13 cellular contexts compared by ENCODE assay signal in genomic region chr2:134461511-134461910, GRCh38.
DNase-seq lines count a peak whose midpoint lies in the region; ATAC-seq, FAIRE-seq and TF ChIP-seq lines count a peak whose summit lies in the region.
"Had no signal": no experiment of that assay in that cellular context is flagged by ENCODE, and none has a peak within 500 bp of the region (broad histone marks: within the 10 kb centered on the region; RNA-seq: fewer than 3 reads in every experiment).

No MANE protein-coding gene starts in this region.

- H3K27me3 ChIP-seq in astrocyte (ENCODE audit: insufficient read depth, low read length) (no peaks in the 10 kb centered on the region), lower lobe of right lung (ENCODE audit: low read depth) (no peaks in the 10 kb centered on the region)
- H3K27me3 ChIP-seq: BE2C, body of pancreas had no signal

- H3K4me3 ChIP-seq in astrocyte (ENCODE audit: insufficient read depth, low read depth, low read length) (no peak overlapping the region), lower lobe of right lung (no peak overlapping the region)
- H3K4me3 ChIP-seq: body of pancreas had no signal

- peaks cover 7% of the 10 kb centered on the region for H3K27me3 Mint-ChIP-seq in astrocyte (ENCODE audit: low read depth, unreplicated experiment)

- no peaks in the 10 kb centered on the region for H4K20me1 ChIP-seq in astrocyte (ENCODE audit: insufficient read depth, low read length)

- H3K36me3 Mint-ChIP-seq in astrocyte (ENCODE audit: low read depth, unreplicated experiment), result peaks cover 1% of the 10 kb centered on the region

- H3K27ac Mint-ChIP-seq in astrocyte (ENCODE audit: unreplicated experiment), result peak overlapping the region; percentile 48

- no peak overlapping the region for H3K4me3 Mint-ChIP-seq in astrocyte (ENCODE audit: unreplicated experiment)
- H3K4me3 Mint-ChIP-seq: activated T-cell treated with anti-CD3 and anti-CD28 coated beads, Interleukin-2, amount 50 U/mL, for 4 hours had no signal

- no peaks in the 10 kb centered on the region for H3K4me1 Mint-ChIP-seq in astrocyte (ENCODE audit: low read depth, unreplicated experiment)

- peak; percentile 36 for DNase-seq in AG08396 (ENCODE audit: low spot score)
- DNase-seq in H4 (ENCODE audit: low spot score), result peak; percentile 31
- peak; percentile 8 for DNase-seq in astrocyte (ENCODE audit: low read depth)
- DNase-seq in lower lobe of right lung, result no peak
- DNase-seq in dermis blood vessel endothelial cell, result no peak
- no peak for DNase-seq in foreskin melanocyte
- DNase-seq in Right ventricle myocardium inferior (ENCODE audit: missing footprints), result no peak
- DNase-seq: activated T-cell treated with anti-CD3 and anti-CD28 coated beads, Interleukin-2, amount 50 U/mL, for 4 hours; BE2C; body of pancreas; Karpas-422; NCI-H2171 had no signal

- H3K4me2 ChIP-seq in astrocyte (ENCODE audit: low read length), result no peak overlapping the region

- H3K9me3 Mint-ChIP-seq in astrocyte (ENCODE audit: unreplicated experiment), result no peaks in the 10 kb centered on the region
- H3K9me3 Mint-ChIP-seq: activated T-cell treated with anti-CD3 and anti-CD28 coated beads, Interleukin-2, amount 50 U/mL, for 4 hours had no signal

- TF ChIP-seq CTCF in astrocyte (IDR thresholded peaks at IDR 0.05; ENCODE audit: insufficient read depth, low read depth, low read length) (no peak), lower lobe of right lung (IDR thresholded peaks at IDR 0.05) (no peak)

- H3K79me2 ChIP-seq in astrocyte (ENCODE audit: insufficient read depth, low read length), result no peaks in the 10 kb centered on the region

- no peaks in the 10 kb centered on the region for H3K9me3 ChIP-seq in astrocyte (ENCODE audit: insufficient read depth, low read depth, low read length)
- H3K9me3 ChIP-seq in lower lobe of right lung, result no peaks in the 10 kb centered on the region
- H3K9me3 ChIP-seq: BE2C, body of pancreas had no signal

- H3K36me3 ChIP-seq in astrocyte (ENCODE audit: insufficient read depth, low read length), result no peaks in the 10 kb centered on the region
- H3K36me3 ChIP-seq in lower lobe of right lung, result no peaks in the 10 kb centered on the region
- H3K36me3 ChIP-seq: BE2C had no signal

- H3K4me1 ChIP-seq in astrocyte (ENCODE audit: insufficient read depth, low read length) (no peaks in the 10 kb centered on the region), lower lobe of right lung (peaks cover 8% of the 10 kb centered on the region)
- H3K4me1 ChIP-seq: BE2C had no signal

- intact Hi-C loops in lower lobe of right lung (cut with DNase I) (no loop called here), Right ventricle myocardium inferior (cut with DNase I) (loop anchor here (5.0 kb wide), 3 partner anchors 206 to 436 kb away; no protein-coding TSS in a partner anchor)

- H3K9ac ChIP-seq in astrocyte (ENCODE audit: low read length), result no peak overlapping the region

- FAIRE-seq in astrocyte (lab: Jason Lieb, UNC), result no peak

- no peak overlapping the region for H3K27ac ChIP-seq in astrocyte (ENCODE audit: low read depth, low read length)
- no peak overlapping the region for H3K27ac ChIP-seq in lower lobe of right lung

- ATAC-seq in lower lobe of right lung (peak; percentile 46), GM19351 (IDR thresholded peaks at IDR 0.05; ENCODE audit: unreplicated experiment) (no peak), Right ventricle myocardium inferior (no peak)
- ATAC-seq: activated T-cell treated with anti-CD3 and anti-CD28 coated beads, Interleukin-2, amount 50 U/mL, for 4 hours had no signal

- no peak overlapping the region for H2AFZ ChIP-seq in astrocyte (ENCODE audit: low read depth, low read length)

Comparison
In these comparisons a context has a peak if more than half of its experiments do, and no peak if none do; other contexts are left out.
1. DNase-seq: peak in AG08396 (single experiment), H4 (single experiment) and astrocyte (single experiment); none in lower lobe of right lung (single experiment), dermis blood vessel endothelial cell (single experiment), foreskin melanocyte (single experiment) and Right ventricle myocardium inferior (single experiment).
2. ATAC-seq: peak in lower lobe of right lung (2 of 2); none in GM19351 (single experiment) and Right ventricle myocardium inferior (single experiment).